In genomic region chr7:99504281-99504602, GRCh38 we compare ENCODE assay signal across 8 cellular contexts. TPM values are rescaled to one million over a fixed set of nuclear protein-coding genes. Genes with fewer than 3 reads are reported as not detected.
A peak's percentile ranks its signal among the peaks of the same experiment; 100 is the strongest.
DNase-seq lines count a peak whose midpoint lies in the region; ATAC-seq and TF ChIP-seq lines count a peak whose summit lies in the region.

No MANE protein-coding gene starts in this region.

- no peak for TF ChIP-seq POLR2A in erythroblast (IDR thresholded peaks at IDR 0.05; ENCODE audit: low read length)

- H3K4me3 ChIP-seq in LNCaP clone FGC (ENCODE audit: low read depth, low read length) (peak overlapping the region; percentile 70), mesendoderm (ENCODE audit: low read length) (no peak overlapping the region)

- no peak overlapping the region for H2BK15ac ChIP-seq in mesendoderm (replicated peaks; ENCODE audit: low read depth)

- no peak overlapping the region for H2AK5ac ChIP-seq in mesendoderm (ENCODE audit: low read length)

- H3K27ac Mint-ChIP-seq in central memory CD8-positive, alpha-beta T cell (ENCODE audit: low read depth): peak overlapping the region; percentile 90

- no peaks in the 10 kb centered on the region for H3K36me3 ChIP-seq in mesendoderm (ENCODE audit: control insufficient read depth, insufficient read depth, low read length)

- no CpG with 5 or more reads among the region's 19 CpGs for WGBS in mesendoderm (ENCODE audit: extremely low coverage, insufficient coverage, low lambda C conversion rate)

- peak overlapping the region; percentile 48 for H3K9ac ChIP-seq in mesendoderm (ENCODE audit: low read length)

- TF ChIP-seq CTCF in LNCaP clone FGC (IDR thresholded peaks at IDR 0.05; ENCODE audit: control insufficient read depth, extremely low read depth, insufficient read depth): no peak

- no peak overlapping the region for H2BK5ac ChIP-seq in mesendoderm (ENCODE audit: low read length)

- H3K4me1 Mint-ChIP-seq in central memory CD8-positive, alpha-beta T cell: peaks cover 33% of the 10 kb centered on the region

- H3K36me3 Mint-ChIP-seq in central memory CD8-positive, alpha-beta T cell (ENCODE audit: insufficient read depth): peaks cover 14% of the 10 kb centered on the region

- H3K23ac ChIP-seq in mesendoderm (ENCODE audit: low read length): no peak overlapping the region

- no peak overlapping the region for H2BK120ac ChIP-seq in mesendoderm (ENCODE audit: low read depth, low read length)

- H3K79me2 ChIP-seq in mesendoderm (ENCODE audit: control insufficient read depth, insufficient read depth, low read length): peaks cover 24% of the 10 kb centered on the region

- no peak overlapping the region for H3K4ac ChIP-seq in mesendoderm (ENCODE audit: low read depth, low read length)

- H3K4me1 ChIP-seq in mesendoderm (ENCODE audit: control insufficient read depth, low read depth, low read length): peaks cover 2% of the 10 kb centered on the region

- peak overlapping the region; percentile 75 for H3K4me2 ChIP-seq in mesendoderm (ENCODE audit: low read length)

- peaks cover 14% of the 10 kb centered on the region for H3K79me1 ChIP-seq in mesendoderm (ENCODE audit: low read length)

- H3K27ac ChIP-seq in mesendoderm (ENCODE audit: low read depth, low read length): no peak overlapping the region

- ATAC-seq in central memory CD8-positive, alpha-beta T cell (replicated peaks; ENCODE audit: extremely low read depth, poor library complexity, severe bottlenecking): no peak

- H4K8ac ChIP-seq in mesendoderm (ENCODE audit: low read depth, low read length): no peak overlapping the region

- H3K27me3 ChIP-seq in mesendoderm (ENCODE audit: insufficient read depth, low read length, poor library complexity): no peaks in the 10 kb centered on the region

- H3K9me3 Mint-ChIP-seq in central memory CD8-positive, alpha-beta T cell: no peaks in the 10 kb centered on the region

- DNase-seq in NCI-H510A (lab: John Stamatoyannopoulos, UW): peak; percentile 88
- DNase-seq in NCI-H510A treated with DMSO at 0.1 percent for 48 hours (lab: John Stamatoyannopoulos, UW): no peak
- no peak for DNase-seq in LNCaP clone FGC (ENCODE audit: low read depth)
- no peak for DNase-seq in central memory CD8-positive, alpha-beta T cell (ENCODE audit: low spot score in 2 of 2)
- DNase-seq in mesendoderm: peak; percentile 99
- no peak for DNase-seq in erythroblast (lab: John Stamatoyannopoulos, UW)
- DNase-seq in UCSD-AML1 (lab: John Stamatoyannopoulos, UW; ENCODE audit: unreplicated experiment): no peak
- DNase-seq in KG1 (lab: John Stamatoyannopoulos, UW): no peak

- peak overlapping the region; percentile 85 for H3K56ac ChIP-seq in mesendoderm (ENCODE audit: low read length)

- H3K18ac ChIP-seq in mesendoderm (ENCODE audit: low read length): no peak overlapping the region

- no peak overlapping the region for H4K5ac ChIP-seq in mesendoderm (ENCODE audit: low read length)

- H3K4me3 Mint-ChIP-seq in central memory CD8-positive, alpha-beta T cell: peak overlapping the region; percentile 86

- no peaks in the 10 kb centered on the region for H3K27me3 Mint-ChIP-seq in central memory CD8-positive, alpha-beta T cell

RNA-seq across cellular contexts. Expression of gene ZKSCAN5, which starts 0.2 kb away (rescaled TPM):
- 8.6 TPM for polyA plus RNA-seq in mesendoderm (2013, experiment 1 of 2)
- polyA plus RNA-seq in mesendoderm (2013, experiment 2 of 2): 8.9 TPM

RNA-seq across cellular contexts. Expression of gene ZNF394, which starts 4.2 kb away (rescaled TPM):
- 12.0 TPM for polyA plus RNA-seq in mesendoderm (2013, experiment 1 of 2)
- polyA plus RNA-seq in mesendoderm (2013, experiment 2 of 2): 11.7 TPM

RNA-seq across cellular contexts. Expression of gene ZNF789, which starts 31.6 kb away (rescaled TPM):
- 6.6 TPM for polyA plus RNA-seq in mesendoderm (2013, experiment 1 of 2)
- polyA plus RNA-seq in mesendoderm (2013, experiment 2 of 2): 6.8 TPM

RNA-seq across cellular contexts. Expression of gene ATP5MF, which starts 38.3 kb away (rescaled TPM):
- polyA plus RNA-seq in mesendoderm (2013, experiment 1 of 2): 661 TPM
- polyA plus RNA-seq in mesendoderm (2013, experiment 2 of 2): 678 TPM

RNA-seq across cellular contexts. Expression of gene FAM200A, which starts 47.7 kb away (rescaled TPM):
- polyA plus RNA-seq in mesendoderm (2013, experiment 1 of 2): 3.8 TPM
- 3.8 TPM for polyA plus RNA-seq in mesendoderm (2013, experiment 2 of 2)

Comparison
In these comparisons a context has a peak if more than half of its experiments do, and no peak if none do; other contexts are left out.
1. DNase-seq: peak in NCI-H510A (single experiment) and mesendoderm (single experiment); none in NCI-H510A treated with DMSO at 0.1 percent for 48 hours (single experiment), LNCaP clone FGC (single experiment), central memory CD8-positive, alpha-beta T cell (0 of 2), erythroblast (0 of 2), UCSD-AML1 (single experiment) and KG1 (single experiment).